9 cellular contexts compared by ENCODE assay signal in the genomic region with DNA sequence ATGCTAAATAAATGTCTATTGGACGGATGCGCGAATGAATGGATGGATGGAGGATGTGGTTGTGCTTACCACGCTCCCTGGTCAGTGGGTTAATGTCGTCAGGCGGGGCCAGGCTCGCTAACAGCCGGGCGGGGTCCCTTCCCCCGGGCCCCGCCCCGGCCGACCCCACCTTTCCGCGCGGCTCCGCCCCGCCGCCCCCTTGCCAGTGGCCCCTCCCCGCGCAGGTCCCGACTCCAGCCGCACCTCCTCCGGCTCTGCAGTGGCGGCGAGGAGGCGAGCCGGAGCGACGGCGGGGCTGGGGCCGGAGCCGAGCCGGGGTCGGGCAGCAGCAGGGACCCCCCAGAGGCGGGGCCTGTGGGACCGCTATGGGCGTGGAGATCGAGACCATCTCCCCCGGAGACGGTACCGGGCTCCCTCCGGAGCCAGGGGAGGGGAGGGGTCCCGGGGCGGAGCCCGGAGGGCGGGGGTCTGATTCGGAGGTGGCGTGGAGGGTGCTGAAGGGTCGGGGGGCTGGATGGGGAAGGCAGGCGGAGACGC. TPM values are rescaled to one million over a fixed set of nuclear protein-coding genes. Genes with fewer than 3 reads are reported as not detected.
DNase-seq lines count a peak whose midpoint lies in the region; ATAC-seq and TF ChIP-seq lines count a peak whose summit lies in the region.
"Had no signal": no experiment of that assay in that cellular context is flagged by ENCODE, and none has a peak within 500 bp of the region (broad histone marks: within the 10 kb centered on the region; RNA-seq: fewer than 3 reads in every experiment).

A gene (plus strand): TSS at position 257 of the 537 bp plus-strand sequence. CDS start 109 bp downstream, at position 366.

- peaks cover 5% of the 10 kb centered on the region for H3K27me3 Mint-ChIP-seq in glutamatergic neuron (ENCODE audit: unreplicated experiment)

- peak within 1 kb of the TSS; percentile 92 for H2AFZ ChIP-seq in OCI-LY7 (ENCODE audit: low read length)

- peaks cover 18% of the 10 kb centered on the region for H3K4me1 Mint-ChIP-seq in glutamatergic neuron (ENCODE audit: low read depth, unreplicated experiment)

- no peak for TF ChIP-seq POLR2A in ovary (IDR thresholded peaks at IDR 0.05)
- TF ChIP-seq POLR2A in uterus (IDR thresholded peaks at IDR 0.05): peak in 1 of 2 donors; percentile 43

- H3K36me3 ChIP-seq in HEK293 (ENCODE audit: control insufficient read depth in 2 of 2, insufficient read depth in 1 of 2, low read length in 2 of 2) (peaks cover 0 to 10% of the 10 kb centered on the region in 2 experiments; a peak in 1 of 3 replicates), OCI-LY7 (ENCODE audit: insufficient read depth, low read length) (no peaks in the 10 kb centered on the region), ovary (no peaks in the 10 kb centered on the region), uterus (no peaks in the 10 kb centered on the region)

- peak within 1 kb of the TSS; percentile 82 for H3K4me2 ChIP-seq in OCI-LY7 (ENCODE audit: low read length)

- H4K20me1 ChIP-seq in OCI-LY7 (ENCODE audit: insufficient read depth, low read length): peaks cover 3% of the 10 kb centered on the region; the same call in 1 of the 2 replicates

- peaks cover 19% of the 10 kb centered on the region for H3K79me2 ChIP-seq in OCI-LY7 (ENCODE audit: insufficient read depth, low read depth, low read length)

- no peaks in the 10 kb centered on the region for H3K36me3 Mint-ChIP-seq in glutamatergic neuron (ENCODE audit: unreplicated experiment)

- peak within 1 kb of the TSS; percentile 44 for H3K27ac Mint-ChIP-seq in glutamatergic neuron (ENCODE audit: unreplicated experiment)
- H3K27ac Mint-ChIP-seq: stimulated activated naive CD8-positive, alpha-beta T cell treated with anti-CD3 and anti-CD28 coated beads, Interleukin-15, Interleukin-2, amounts not matched to agents 100 ng/mL and 50 ng/mL, for 24 hours had no signal

- H3K9me3 ChIP-seq in HEK293 (ENCODE audit: control insufficient read depth, insufficient read depth, low read depth, low read length) (no peaks in the 10 kb centered on the region), OCI-LY7 (ENCODE audit: low read length) (no peaks in the 10 kb centered on the region), ovary (no peaks in the 10 kb centered on the region), uterus (no peaks in the 10 kb centered on the region)

- peak; percentile 49 for DNase-seq in AG08395 (ENCODE audit: low spot score)
- peak; percentile 74 for DNase-seq in OCI-LY7 (ENCODE audit: low spot score)
- DNase-seq in activated naive CD4-positive, alpha-beta T cell treated with Interleukin-2 at 50 U/mL for 16 hours: peak; percentile 63
- peak; percentile 87 for DNase-seq in glutamatergic neuron
- peak; percentile 48 to 66 (median 56) for DNase-seq in ovary
- peak; percentile 66 to 69 for DNase-seq in uterus

- H3K4me3 Mint-ChIP-seq in glutamatergic neuron (ENCODE audit: unreplicated experiment): peak within 1 kb of the TSS; percentile 93
- H3K4me3 Mint-ChIP-seq: stimulated activated naive CD8-positive, alpha-beta T cell treated with anti-CD3 and anti-CD28 coated beads, Interleukin-15, Interleukin-2, amounts not matched to agents 100 ng/mL and 50 ng/mL, for 24 hours had no signal

- ATAC-seq in HG03039 (IDR thresholded peaks at IDR 0.05; ENCODE audit: unreplicated experiment): no peak

- no TSS peak for BruUV-seq in OCI-LY7 (replicated peaks; lab: Mats Ljungman, UMichigan)

- no peak for TF ChIP-seq CTCF in HEK293 (tag by site-specific recombination; IDR thresholded peaks at IDR 0.05)
- TF ChIP-seq CTCF in OCI-LY7 (conservative IDR thresholded peaks at IDR 0.05; ENCODE audit: low read length): no peak
- no peak for TF ChIP-seq CTCF in glutamatergic neuron (IDR thresholded peaks at IDR 0.05; ENCODE audit: partially characterized antibody, unreplicated experiment)
- no peak for TF ChIP-seq CTCF in ovary (IDR thresholded peaks at IDR 0.05)
- peak in 1 of 4 experiments; percentile 10 for TF ChIP-seq CTCF in uterus (IDR thresholded peaks at IDR 0.05)

- intact Hi-C loops in OCI-LY7 (cut with micrococcal nuclease; ENCODE audit: unreplicated experiment): loop anchor here (5.0 kb wide), 1 partner anchor 122 kb away; a partner anchor contains a TSS
- intact Hi-C loops in ovary (cut with DNase I): no loop called here
- intact Hi-C loops in uterus (cut with DNase I; ENCODE audit: low total_unique reads): no loop called here

- TF ChIP-seq EP300 in ovary (IDR thresholded peaks at IDR 0.05): no peak

- no peaks in the 10 kb centered on the region for H3K9me2 ChIP-seq in OCI-LY7 (ENCODE audit: insufficient read depth, low read length)

- H3K4me1 ChIP-seq in HEK293 (ENCODE audit: control insufficient read depth, insufficient read depth, low read length) (peaks cover 9% of the 10 kb centered on the region; the same call in 1 of the 2 replicates), OCI-LY7 (ENCODE audit: insufficient read depth, low read length, poor library complexity, severe bottlenecking) (peaks cover 24% of the 10 kb centered on the region), ovary (ENCODE audit: insufficient read depth) (peaks cover 4% of the 10 kb centered on the region), uterus (peaks cover 0 to 3% of the 10 kb centered on the region in 2 donors)

- H3K27ac ChIP-seq in HEK293 (ENCODE audit: extremely low read depth, low read depth, low read length): peak within 1 kb of the TSS; percentile 66; the same call in 1 of the 2 replicates
- no peak within 1 kb of the TSS for H3K27ac ChIP-seq in OCI-LY7 (ENCODE audit: low read depth, low read length, poor library complexity, severe bottlenecking)
- H3K27ac ChIP-seq in ovary: peak within 1 kb of the TSS; percentile 31 to 46
- H3K27ac ChIP-seq in uterus: peak within 1 kb of the TSS; percentile 75 to 81

- H3K27me3 ChIP-seq in ovary: no peaks in the 10 kb centered on the region
- no peaks in the 10 kb centered on the region for H3K27me3 ChIP-seq in uterus

- CTCF ChIA-PET in HEK293 (lab: Yijun Ruan, JAX) (interaction anchor here (0.5 to 2.0 kb wide), 4 partner anchors 12 to 226 kb away, joined by 3 to 6 read pairs (median 4); a partner anchor contains a TSS), OCI-LY7 (lab: Charles Lee; ENCODE audit: unreplicated experiment) (no interaction called here)

- POLR2A ChIA-PET in HEK293 (lab: Yijun Ruan, JAX) (interaction anchor here (0.8 to 3.6 kb wide), 5 partner anchors 10 to 122 kb away, joined by 4 to 20 read pairs (median 7); a partner anchor contains a TSS), OCI-LY7 (lab: Charles Lee) (interaction anchor here (0.6 to 1.2 kb wide), 5 partner anchors 12 to 243 kb away, joined by 3 to 5 read pairs (median 3); a partner anchor contains a TSS)

- H3K4me3 ChIP-seq in HEK293 (ENCODE audit: low read depth, low read length) (peak within 1 kb of the TSS; percentile 79), OCI-LY7 (ENCODE audit: low read depth, low read length, poor library complexity, severe bottlenecking) (peak within 1 kb of the TSS; percentile 77), ovary (peak within 1 kb of the TSS; percentile 76), uterus (peak within 1 kb of the TSS; percentile 57 to 91)

- WGBS in ovary, 3 donors: 1% methylated on average over 22 to 52 of the region's 52 CpGs

- peaks cover 9% of the 10 kb centered on the region for H3K9me3 Mint-ChIP-seq in glutamatergic neuron (ENCODE audit: unreplicated experiment)
- H3K9me3 Mint-ChIP-seq: stimulated activated naive CD8-positive, alpha-beta T cell treated with anti-CD3 and anti-CD28 coated beads, Interleukin-15, Interleukin-2, amounts not matched to agents 100 ng/mL and 50 ng/mL, for 24 hours had no signal

TF ChIP-seq in HEK293, 187 proteins besides CTCF, POLR2A, EP300 and RAD21 (continues in another document):
- TF ChIP-seq ZNF423 (tag by site-specific recombination; IDR thresholded peaks at IDR 0.05) (no peak), SP3 (tag by site-specific recombination; IDR thresholded peaks at IDR 0.05) (peak; percentile 80), KLF9 (tag by site-specific recombination; IDR thresholded peaks at IDR 0.05; ENCODE audit: low read depth) (0 out of 2 replicates have a peak, but pooled peaks have one; percentile 37), SP2 (tag by site-specific recombination; IDR thresholded peaks at IDR 0.05) (peak; percentile 34; the same call in 1 of the 2 replicates)
- TF ChIP-seq, protein P1, sequence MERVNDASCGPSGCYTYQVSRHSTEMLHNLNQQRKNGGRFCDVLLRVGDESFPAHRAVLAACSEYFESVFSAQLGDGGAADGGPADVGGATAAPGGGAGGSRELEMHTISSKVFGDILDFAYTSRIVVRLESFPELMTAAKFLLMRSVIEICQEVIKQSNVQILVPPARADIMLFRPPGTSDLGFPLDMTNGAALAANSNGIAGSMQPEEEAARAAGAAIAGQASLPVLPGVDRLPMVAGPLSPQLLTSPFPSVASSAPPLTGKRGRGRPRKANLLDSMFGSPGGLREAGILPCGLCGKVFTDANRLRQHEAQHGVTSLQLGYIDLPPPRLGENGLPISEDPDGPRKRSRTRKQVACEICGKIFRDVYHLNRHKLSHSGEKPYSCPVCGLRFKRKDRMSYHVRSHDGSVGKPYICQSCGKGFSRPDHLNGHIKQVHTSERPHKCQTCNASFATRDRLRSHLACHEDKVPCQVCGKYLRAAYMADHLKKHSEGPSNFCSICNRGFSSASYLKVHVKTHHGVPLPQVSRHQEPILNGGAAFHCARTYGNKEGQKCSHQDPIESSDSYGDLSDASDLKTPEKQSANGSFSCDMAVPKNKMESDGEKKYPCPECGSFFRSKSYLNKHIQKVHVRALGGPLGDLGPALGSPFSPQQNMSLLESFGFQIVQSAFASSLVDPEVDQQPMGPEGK (tag by site-specific recombination; IDR thresholded peaks at IDR 0.05): peak; percentile 34; the same call in 1 of the 2 replicates
- TF ChIP-seq, protein P2, sequence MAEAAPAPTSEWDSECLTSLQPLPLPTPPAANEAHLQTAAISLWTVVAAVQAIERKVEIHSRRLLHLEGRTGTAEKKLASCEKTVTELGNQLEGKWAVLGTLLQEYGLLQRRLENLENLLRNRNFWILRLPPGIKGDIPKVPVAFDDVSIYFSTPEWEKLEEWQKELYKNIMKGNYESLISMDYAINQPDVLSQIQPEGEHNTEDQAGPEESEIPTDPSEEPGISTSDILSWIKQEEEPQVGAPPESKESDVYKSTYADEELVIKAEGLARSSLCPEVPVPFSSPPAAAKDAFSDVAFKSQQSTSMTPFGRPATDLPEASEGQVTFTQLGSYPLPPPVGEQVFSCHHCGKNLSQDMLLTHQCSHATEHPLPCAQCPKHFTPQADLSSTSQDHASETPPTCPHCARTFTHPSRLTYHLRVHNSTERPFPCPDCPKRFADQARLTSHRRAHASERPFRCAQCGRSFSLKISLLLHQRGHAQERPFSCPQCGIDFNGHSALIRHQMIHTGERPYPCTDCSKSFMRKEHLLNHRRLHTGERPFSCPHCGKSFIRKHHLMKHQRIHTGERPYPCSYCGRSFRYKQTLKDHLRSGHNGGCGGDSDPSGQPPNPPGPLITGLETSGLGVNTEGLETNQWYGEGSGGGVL (tag by site-specific recombination; IDR thresholded peaks at IDR 0.05): no peak

RNA-seq across cellular contexts. Expression of the gene that starts here (rescaled TPM):
- total RNA-seq in OCI-LY7 (2014; rRNA removed; shearing (Covaris generic)): 1.5 and 3.2 TPM in 2 replicates
- 1.5 and 1.6 TPM in 2 replicates for total RNA-seq in OCI-LY7 (2022)
- total RNA-seq in glutamatergic neuron (ENCODE audit: unreplicated experiment): 38.1 TPM
- total RNA-seq in ovary: 10 to 100 TPM in 1 of 7 donors, 1 to 10 TPM in 6; 3.9 to 11.0 (median 5.7) TPM
- polyA plus RNA-seq in ovary: 1 to 10 TPM; 4.7 to 8.0 TPM
- total RNA-seq in uterus: 10 to 100 TPM in 1 of 4 donors, 1 to 10 TPM in 3; 6.4 to 82.1 (median 6.8) TPM
